ENCODE assay signal across 1 cellular context in genomic region chr5:37837101-37838032, GRCh38.
A peak's percentile ranks its signal among the peaks of the same experiment; 100 is the strongest.
TF ChIP-seq lines count a peak whose summit lies in the region.

No MANE protein-coding gene starts in this region.

TF ChIP-seq in GM12878, 131 proteins besides CTCF, POLR2A, EP300 and RAD21 (continued from another document and continues in another):
- TF ChIP-seq USF2 (IDR thresholded peaks at IDR 0.05; ENCODE audit: borderline replicate concordance, low read depth, low read length) (no peak), ASH2L (IDR thresholded peaks at IDR 0.05; ENCODE audit: borderline replicate concordance, low read depth) (no peak), HDAC2 (IDR thresholded peaks at IDR 0.05) (no peak), JUNB (IDR thresholded peaks at IDR 0.05) (no peak), NFIC (IDR thresholded peaks at IDR 0.05; ENCODE audit: low read depth, low read length) (no peak), BCL11A (IDR thresholded peaks at IDR 0.05; ENCODE audit: low read depth, low read length) (no peak), ZNF217 (IDR thresholded peaks at IDR 0.05) (no peak), MYC (IDR thresholded peaks at IDR 0.05; ENCODE audit: insufficient read depth, insufficient read length, insufficient replicate concordance, low read length, severe bottlenecking) (no peak), SUPT20H (IDR thresholded peaks at IDR 0.05; ENCODE audit: borderline replicate concordance, control insufficient read depth, low read depth, low read length) (no peak), FOS (IDR thresholded peaks at IDR 0.05; ENCODE audit: borderline replicate concordance, extremely low read depth, insufficient read length) (no peak), NFXL1 (IDR thresholded peaks at IDR 0.05; ENCODE audit: borderline replicate concordance) (no peak), YY1 (IDR thresholded peaks at IDR 0.05; ENCODE audit: low read depth, low read length) (peak; percentile 67), HSF1 (IDR thresholded peaks at IDR 0.05; ENCODE audit: low read depth, low read length) (no peak), PAX8 (IDR thresholded peaks at IDR 0.05) (no peak), TAF1 (IDR thresholded peaks at IDR 0.05; ENCODE audit: borderline replicate concordance, low read depth, low read length) (no peak), ZBTB11 (CRISPR knock-in tag; IDR thresholded peaks at IDR 0.05) (no peak), RCOR1 (conservative IDR thresholded peaks at IDR 0.05; ENCODE audit: low read depth, low read length) (no peak), SUZ12 (IDR thresholded peaks at IDR 0.05; ENCODE audit: unreplicated experiment) (peak; percentile 58), BHLHE40 (IDR thresholded peaks at IDR 0.05; ENCODE audit: borderline replicate concordance in 1 of 2, low read depth in 2 of 2, low read length in 1 of 2) (peak; percentile 30 to 53; a peak in 2 of 4 replicates), PAX5 (IDR thresholded peaks at IDR 0.05; ENCODE audit: borderline replicate concordance, low read depth, low read length) (no peak), EZH2 (IDR thresholded peaks at IDR 0.05; ENCODE audit: borderline replicate concordance, control insufficient read depth, low read depth, low read length) (peak; percentile 85; the same call in 1 of the 2 replicates), TCF7 (IDR thresholded peaks at IDR 0.05; ENCODE audit: borderline replicate concordance) (no peak), LARP7 (IDR thresholded peaks at IDR 0.05) (no peak), ATF3 (IDR thresholded peaks at IDR 0.05; ENCODE audit: borderline replicate concordance, extremely low read depth, low read depth, low read length) (no peak), RAD51 (IDR thresholded peaks at IDR 0.05) (no peak), ZSCAN29 (IDR thresholded peaks at IDR 0.05) (no peak), IRF3 (IDR thresholded peaks at IDR 0.05) (no peak), ZNF274 (IDR thresholded peaks at IDR 0.05; ENCODE audit: insufficient read depth, insufficient read length) (no peak), FOXM1 (IDR thresholded peaks at IDR 0.05; ENCODE audit: low read depth, low read length) (no peak), CEBPZ (IDR thresholded peaks at IDR 0.05; ENCODE audit: low read depth, low read length) (no peak), EGR1 (IDR thresholded peaks at IDR 0.05; ENCODE audit: borderline replicate concordance in 1 of 2, low read depth in 2 of 2, low read length in 2 of 2) (peak in 1 of 2 experiments; percentile 96; a peak in 2 of 3 replicates), ATF7 (IDR thresholded peaks at IDR 0.05; ENCODE audit: low read depth) (no peak), ESRRA (IDR thresholded peaks at IDR 0.05; ENCODE audit: low read length) (no peak), ELK1 (IDR thresholded peaks at IDR 0.05; ENCODE audit: low read depth, low read length) (no peak), MTA2 (IDR thresholded peaks at IDR 0.05; ENCODE audit: low read depth) (no peak), CHD1 (IDR thresholded peaks at IDR 0.05; ENCODE audit: low read depth, low read length) (no peak), ZNF24 (IDR thresholded peaks at IDR 0.05) (no peak), ZNF384 (IDR thresholded peaks at IDR 0.05; ENCODE audit: borderline replicate concordance, low read depth, low read length) (no peak), CREM (IDR thresholded peaks at IDR 0.05; ENCODE audit: low read depth) (no peak), NR2F1 (conservative IDR thresholded peaks at IDR 0.05) (no peak), E4F1 (IDR thresholded peaks at IDR 0.05; ENCODE audit: borderline replicate concordance, partially characterized antibody) (no peak), MAX (IDR thresholded peaks at IDR 0.05; ENCODE audit: low read depth, low read length) (0 out of 2 replicates have a peak, but pooled peaks have one; percentile 24), NBN (IDR thresholded peaks at IDR 0.05) (0 out of 2 replicates have a peak, but pooled peaks have one; percentile 15), RFX5 (IDR thresholded peaks at IDR 0.05; ENCODE audit: low read depth, low read length) (no peak), RB1 (IDR thresholded peaks at IDR 0.05; ENCODE audit: borderline replicate concordance) (no peak), PKNOX1 (IDR thresholded peaks at IDR 0.05) (no peak)
